In genomic region chrX:119655125-119655524, GRCh38 we compare ENCODE assay signal across 10 cellular contexts. TPM values are rescaled to one million over a fixed set of nuclear protein-coding genes. Genes with fewer than 3 reads are reported as not detected.
DNase-seq lines count a peak whose midpoint lies in the region; ATAC-seq and TF ChIP-seq lines count a peak whose summit lies in the region.
"Had no signal": no experiment of that assay in that cellular context is flagged by ENCODE, and none has a peak within 500 bp of the region (broad histone marks: within the 10 kb centered on the region; RNA-seq: fewer than 3 reads in every experiment).

No MANE protein-coding gene starts in this region.

- peaks cover 12 to 49% of the 10 kb centered on the region in 2 donors for H3K36me3 Mint-ChIP-seq in activated T-cell treated with anti-CD3 and anti-CD28 coated beads, Interleukin-2, amount 50 U/mL, for 72 hours (ENCODE audit: insufficient read depth in 2 of 2)

- in situ Hi-C loops in HAP-1 (cut with MboI; ENCODE audit: low sequenced_read_pairs), result no loop called here

- no peaks in the 10 kb centered on the region for H3K27me3 ChIP-seq in right atrium auricular region
- no peaks in the 10 kb centered on the region for H3K27me3 ChIP-seq in HAP-1 (ENCODE audit: low read depth)
- H3K27me3 ChIP-seq: right lobe of liver had no signal

- DNase-seq in M059J (ENCODE audit: low read depth) (peak; percentile 55), right atrium auricular region (ENCODE audit: low spot score) (peak; percentile 66), NCI-H524 treated with DMSO at 0.1 percent for 48 hours (lab: John Stamatoyannopoulos, UW) (no peak), HAP-1 (ENCODE audit: low spot score in 2 of 2) (no peak)
- peak; percentile 61 to 73 for DNase-seq in activated T-cell treated with anti-CD3 and anti-CD28 coated beads, Interleukin-2, amount 50 U/mL, for 72 hours
- peak; percentile 11 for DNase-seq in stimulated activated CD8-positive, alpha-beta memory T cell treated with anti-CD3 and anti-CD28 coated beads, Interleukin-12 subunit alpha, Interleukin-12 subunit beta, amount 100 ng/mL, for 24 hours (ENCODE audit: extremely low read depth)
- DNase-seq: right lobe of liver had no signal

- no peaks in the 10 kb centered on the region for H3K27me3 Mint-ChIP-seq in activated T-cell treated with anti-CD3 and anti-CD28 coated beads, Interleukin-2, amount 50 U/mL, for 72 hours (ENCODE audit: low read depth)

- H3K4me1 Mint-ChIP-seq in activated T-cell treated with anti-CD3 and anti-CD28 coated beads, Interleukin-2, amount 50 U/mL, for 72 hours (ENCODE audit: low read depth), result peaks cover 44% of the 10 kb centered on the region

- H3K9me3 Mint-ChIP-seq in activated T-cell treated with anti-CD3 and anti-CD28 coated beads, Interleukin-2, amount 50 U/mL, for 72 hours, result no peaks in the 10 kb centered on the region

- no peak for TF ChIP-seq CTCF in right atrium auricular region (IDR thresholded peaks at IDR 0.05)

- H3K27ac Mint-ChIP-seq in activated T-cell treated with anti-CD3 and anti-CD28 coated beads, Interleukin-2, amount 50 U/mL, for 72 hours, result peak overlapping the region; percentile 59

- H3K4me1 ChIP-seq in right atrium auricular region (no peaks in the 10 kb centered on the region), HAP-1 (no peaks in the 10 kb centered on the region)
- H3K4me1 ChIP-seq: right lobe of liver had no signal

- peak; percentile 93 to 96 for ATAC-seq in activated T-cell treated with anti-CD3 and anti-CD28 coated beads, Interleukin-2, amount 50 U/mL, for 72 hours (replicated peaks in 1 of 2)
- ATAC-seq in HG02623 (IDR thresholded peaks at IDR 0.05; ENCODE audit: unreplicated experiment) (no peak), GM18502 (IDR thresholded peaks at IDR 0.05; ENCODE audit: poor library complexity, unreplicated experiment) (no peak)

- no peaks in the 10 kb centered on the region for H3K36me3 ChIP-seq in right atrium auricular region
- peaks cover 33% of the 10 kb centered on the region for H3K36me3 ChIP-seq in HAP-1 (replicated peaks)

- H3K4me3 Mint-ChIP-seq in activated T-cell treated with anti-CD3 and anti-CD28 coated beads, Interleukin-2, amount 50 U/mL, for 72 hours, result peak overlapping the region; percentile 2 to 46

- no peaks in the 10 kb centered on the region for H3K9me3 ChIP-seq in right atrium auricular region
- H3K9me3 ChIP-seq in HAP-1, result no peaks in the 10 kb centered on the region
- H3K9me3 ChIP-seq: right lobe of liver had no signal

- H3K27ac ChIP-seq in right atrium auricular region, result peak overlapping the region in 1 of 2 donors; percentile 58
- H3K27ac ChIP-seq: PC-9, right lobe of liver had no signal

- H3K4me3 ChIP-seq in right atrium auricular region, result no peak overlapping the region
- no peak overlapping the region for H3K4me3 ChIP-seq in HAP-1
- H3K4me3 ChIP-seq: PC-9, right lobe of liver had no signal

RNA-seq across cellular contexts. Expression of gene SEPTIN6, which starts 37.8 kb away (rescaled TPM):
- 23.7 and 25.4 TPM in 2 replicates for total RNA-seq in M059J (2014; rRNA removed; shearing (Covaris generic))
- total RNA-seq in activated T-cell treated with anti-CD3 and anti-CD28 coated beads, Interleukin-2, amount 50 U/mL, for 72 hours, result 100 to 1,000 TPM; 183 to 275 TPM
- 10 to 100 TPM; 14.1 to 16.4 TPM for total RNA-seq in right atrium auricular region

RNA-seq across cellular contexts. Expression of gene NKRF, which starts 48.9 kb away (rescaled TPM):
- 9.0 and 15.7 TPM in 2 replicates for total RNA-seq in M059J (2014; rRNA removed; shearing (Covaris generic))
- 10 to 100 TPM; 15.9 to 18.8 TPM for total RNA-seq in activated T-cell treated with anti-CD3 and anti-CD28 coated beads, Interleukin-2, amount 50 U/mL, for 72 hours
- 1 to 10 TPM; 3.3 to 4.7 TPM for total RNA-seq in right atrium auricular region

Comparison
In these comparisons a context has a peak if more than half of its experiments do, and no peak if none do; other contexts are left out.
1. DNase-seq: peak in M059J (single experiment), activated T-cell treated with anti-CD3 and anti-CD28 coated beads, Interleukin-2, amount 50 U/mL, for 72 hours (2 of 2), right atrium auricular region (single experiment) and stimulated activated CD8-positive, alpha-beta memory T cell treated with anti-CD3 and anti-CD28 coated beads, Interleukin-12 subunit alpha, Interleukin-12 subunit beta, amount 100 ng/mL, for 24 hours (single experiment); none in NCI-H524 treated with DMSO at 0.1 percent for 48 hours (single experiment) and HAP-1 (0 of 2).
2. ATAC-seq: peak in activated T-cell treated with anti-CD3 and anti-CD28 coated beads, Interleukin-2, amount 50 U/mL, for 72 hours (2 of 2); none in HG02623 (single experiment) and GM18502 (single experiment).